Comparison of ENCODE assay signal across 1 cellular context in genomic region chr4:158171456-158171790, GRCh38.
A peak's percentile ranks its signal among the peaks of the same experiment; 100 is the strongest.
TF ChIP-seq lines count a peak whose summit lies in the region.

No MANE protein-coding gene starts in this region.

TF ChIP-seq in endothelial cell of umbilical vein, 7 proteins besides CTCF, POLR2A, EP300 and RAD21 (continued from another document):
- TF ChIP-seq EZH2 (IDR thresholded peaks at IDR 0.05; ENCODE audit: borderline replicate concordance, low read depth, low read length, severe bottlenecking) (no peak), GATA2 (IDR thresholded peaks at IDR 0.05; ENCODE audit: insufficient read depth, insufficient read length, low read depth, low read length) (peak; percentile 29)
